ENCODE assay signal across 17 cellular contexts in the genomic region with DNA sequence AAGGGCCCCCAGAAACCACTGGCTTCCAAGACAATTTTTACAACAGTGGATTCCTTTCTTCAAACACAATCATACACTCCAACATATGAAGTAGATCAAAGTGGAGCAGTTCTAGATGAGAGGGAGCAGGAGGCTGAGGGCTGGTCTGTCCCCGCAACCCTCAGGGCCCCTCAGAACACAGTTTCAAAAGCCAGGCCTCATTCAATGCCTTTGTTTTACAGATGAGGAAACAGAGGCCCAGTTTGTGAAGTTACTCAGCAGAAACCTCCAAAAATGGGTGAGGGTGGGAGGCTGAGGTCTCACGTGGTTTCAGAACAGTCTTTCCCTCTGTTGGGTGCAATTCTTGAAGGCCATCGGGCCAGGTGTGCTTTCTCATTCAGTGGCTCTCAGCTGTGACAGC.
DNase-seq lines count a peak whose midpoint lies in the region; ATAC-seq, FAIRE-seq and TF ChIP-seq lines count a peak whose summit lies in the region.
"Had no signal": no experiment of that assay in that cellular context is flagged by ENCODE, and none has a peak within 500 bp of the region (broad histone marks: within the 10 kb centered on the region; RNA-seq: fewer than 3 reads in every experiment).

No MANE protein-coding gene starts in this region.

- in situ Hi-C loops in GM23248 (cut with MboI) = loop anchor here (10.0 kb wide), 1 partner anchor 156 kb away; no protein-coding TSS in a partner anchor

- no peak overlapping the region for H3K4me3 Mint-ChIP-seq in stimulated activated naive CD8-positive, alpha-beta T cell treated with anti-CD3 and anti-CD28 coated beads, Interleukin-15, amount 100 ng/mL, for 72 hours
- H3K4me3 Mint-ChIP-seq in activated naive CD8-positive, alpha-beta T cell treated with anti-CD3 and anti-CD28 coated beads, Interleukin-2, amount 50 U/mL, for 24 hours = no peak overlapping the region
- no peak overlapping the region for H3K4me3 Mint-ChIP-seq in nephron

- no peaks in the 10 kb centered on the region for H3K27me3 ChIP-seq in vagina
- H3K27me3 ChIP-seq in GM23248 (replicated peaks; ENCODE audit: insufficient read depth) = no peaks in the 10 kb centered on the region
- H3K27me3 ChIP-seq: SJSA1 had no signal

- H4K20me1 ChIP-seq in GM23248 (ENCODE audit: insufficient read depth) = no peaks in the 10 kb centered on the region

- H3K9me3 ChIP-seq in vagina = no peaks in the 10 kb centered on the region
- H3K9me3 ChIP-seq in GM23248 (ENCODE audit: low read depth) = no peaks in the 10 kb centered on the region
- H3K9me3 ChIP-seq: SJSA1 had no signal

- intact Hi-C loops in vagina (cut with DNase I) = no loop called here

- H2AFZ ChIP-seq in GM23248 = no peak overlapping the region

- no peaks in the 10 kb centered on the region for H3K27me3 Mint-ChIP-seq in stimulated activated naive CD8-positive, alpha-beta T cell treated with anti-CD3 and anti-CD28 coated beads, Interleukin-15, amount 100 ng/mL, for 72 hours
- H3K27me3 Mint-ChIP-seq in activated naive CD8-positive, alpha-beta T cell treated with anti-CD3 and anti-CD28 coated beads, Interleukin-2, amount 50 U/mL, for 24 hours = no peaks in the 10 kb centered on the region
- peaks cover 4% of the 10 kb centered on the region for H3K27me3 Mint-ChIP-seq in nephron (ENCODE audit: low read depth)

- H3K4me1 Mint-ChIP-seq in stimulated activated naive CD8-positive, alpha-beta T cell treated with anti-CD3 and anti-CD28 coated beads, Interleukin-15, amount 100 ng/mL, for 72 hours = peaks cover 20% of the 10 kb centered on the region
- H3K4me1 Mint-ChIP-seq in activated naive CD8-positive, alpha-beta T cell treated with anti-CD3 and anti-CD28 coated beads, Interleukin-2, amount 50 U/mL, for 24 hours = peaks cover 6% of the 10 kb centered on the region
- peaks cover 34% of the 10 kb centered on the region for H3K4me1 Mint-ChIP-seq in nephron

- H3K79me2 ChIP-seq in GM23248 (ENCODE audit: insufficient read depth) = no peaks in the 10 kb centered on the region

- H3K4me3 ChIP-seq in vagina (no peak overlapping the region), GM23248 (no peak overlapping the region)
- H3K4me3 ChIP-seq: K562, SJSA1 had no signal

- H3K4me1 ChIP-seq in vagina (peaks cover 12% of the 10 kb centered on the region), GM23248 (ENCODE audit: insufficient read depth) (peaks cover 33% of the 10 kb centered on the region)

- FAIRE-seq in urothelium cell line (lab: Jason Lieb, UNC) = no peak
- FAIRE-seq: G401.6, K562 had no signal

- no peaks in the 10 kb centered on the region for H3K36me3 ChIP-seq in vagina
- no peaks in the 10 kb centered on the region for H3K36me3 ChIP-seq in GM23248 (ENCODE audit: low read depth)
- H3K36me3 ChIP-seq: SJSA1 had no signal

- 95% methylated on average over 3 of the region's 3 CpGs for WGBS in GM23248 (ENCODE audit: low coverage in 1 of 2, low lambda C conversion rate in 2 of 2, missing lambda C conversion rate in 2 of 2), 2 experiments

- H3K27ac Mint-ChIP-seq in stimulated activated naive CD8-positive, alpha-beta T cell treated with anti-CD3 and anti-CD28 coated beads, Interleukin-15, amount 100 ng/mL, for 72 hours = peak overlapping the region; percentile 34 to 50
- no peak overlapping the region for H3K27ac Mint-ChIP-seq in activated naive CD8-positive, alpha-beta T cell treated with anti-CD3 and anti-CD28 coated beads, Interleukin-2, amount 50 U/mL, for 24 hours
- peak overlapping the region; percentile 77 to 90 (median 84) for H3K27ac Mint-ChIP-seq in nephron

- TF ChIP-seq CTCF in nephron (IDR thresholded peaks at IDR 0.05; ENCODE audit: unreplicated experiment in 3 of 3) (no peak), vagina (IDR thresholded peaks at IDR 0.05) (no peak)

- no peak for TF ChIP-seq POLR2A in vagina (IDR thresholded peaks at IDR 0.05)

- no peaks in the 10 kb centered on the region for H3K9me2 ChIP-seq in GM23248 (ENCODE audit: insufficient read depth)

- no peak overlapping the region for H3K4me2 ChIP-seq in GM23248 (ENCODE audit: unreplicated experiment)

- H3F3A ChIP-seq in GM23248 (ENCODE audit: insufficient read depth) = peaks cover 24% of the 10 kb centered on the region

- H3K9me3 Mint-ChIP-seq in stimulated activated naive CD8-positive, alpha-beta T cell treated with anti-CD3 and anti-CD28 coated beads, Interleukin-15, amount 100 ng/mL, for 72 hours = peaks cover 0 to 7% of the 10 kb centered on the region in 2 donors
- H3K9me3 Mint-ChIP-seq in activated naive CD8-positive, alpha-beta T cell treated with anti-CD3 and anti-CD28 coated beads, Interleukin-2, amount 50 U/mL, for 24 hours = no peaks in the 10 kb centered on the region
- H3K9me3 Mint-ChIP-seq in nephron = peaks cover 14% of the 10 kb centered on the region

- H3K36me3 Mint-ChIP-seq in activated naive CD8-positive, alpha-beta T cell treated with anti-CD3 and anti-CD28 coated beads, Interleukin-2, amount 50 U/mL, for 24 hours (ENCODE audit: low read depth) = no peaks in the 10 kb centered on the region
- H3K36me3 Mint-ChIP-seq in nephron (ENCODE audit: low read depth) = peaks cover 3% of the 10 kb centered on the region

- H3K27ac ChIP-seq in vagina (peak overlapping the region; percentile 49), GM23248 (no peak overlapping the region)
- H3K27ac ChIP-seq: C4-2B, SJSA1 had no signal

- no peak for DNase-seq in stimulated activated naive CD8-positive, alpha-beta T cell treated with anti-CD3 and anti-CD28 coated beads, Interleukin-15, amount 100 ng/mL, for 72 hours
- no peak for DNase-seq in stimulated activated naive CD8-positive, alpha-beta T cell treated with anti-CD3 and anti-CD28 coated beads, Interleukin-15, Interleukin-2, amounts not matched to agents 100 U/mL and 50 U/mL, for 24 hours
- no peak for DNase-seq in activated naive CD8-positive, alpha-beta T cell treated with anti-CD3 and anti-CD28 coated beads, Interleukin-2, amount 50 U/mL, for 24 hours
- DNase-seq in vagina (ENCODE audit: extremely low spot score in 2 of 2) (peak in 1 of 2 donors; percentile 74), GM23248 (no peak), urothelium cell line (ENCODE audit: low spot score) (no peak), T-helper 1 cell (no peak)
- DNase-seq: AML-193, NCI-H1092 treated with DMSO at 0.1 percent for 48 hours, NCI-H446, NCI-H69 had no signal

- peak; percentile 69 for ATAC-seq in stimulated activated naive CD8-positive, alpha-beta T cell treated with anti-CD3 and anti-CD28 coated beads, Interleukin-15, amount 100 ng/mL, for 72 hours
- ATAC-seq in stimulated activated naive CD8-positive, alpha-beta T cell treated with anti-CD3 and anti-CD28 coated beads, Interleukin-15, Interleukin-2, amounts not matched to agents 100 U/mL and 50 U/mL, for 24 hours = no peak
- peak; percentile 46 for ATAC-seq in activated naive CD8-positive, alpha-beta T cell treated with anti-CD3 and anti-CD28 coated beads, Interleukin-2, amount 50 U/mL, for 24 hours
- ATAC-seq: K562, Panc1 had no signal

- no peak overlapping the region for H3K9ac ChIP-seq in GM23248
